ENCODE assay signal across 16 cellular contexts in the genomic region with DNA sequence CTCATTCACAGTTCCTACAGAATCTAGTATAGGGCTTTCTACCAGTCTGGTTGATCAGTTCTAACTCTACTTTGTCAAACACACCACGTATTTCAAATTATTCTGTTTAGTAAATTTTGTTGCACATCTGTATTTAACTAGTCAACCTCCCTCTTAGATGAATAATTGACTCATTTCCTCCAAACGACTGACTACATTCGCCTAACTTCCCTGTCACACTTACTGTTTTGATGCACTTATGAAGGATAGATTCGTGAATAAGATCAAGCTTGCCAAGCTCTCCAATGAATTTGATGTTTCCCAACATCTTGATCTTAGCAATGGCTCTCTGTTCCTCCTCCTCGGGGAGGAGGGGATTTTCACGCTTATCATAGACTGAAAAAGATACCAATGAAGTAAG. TPM values are rescaled to one million over a fixed set of nuclear protein-coding genes. Genes with fewer than 3 reads are reported as not detected.
DNase-seq lines count a peak whose midpoint lies in the region; ATAC-seq and TF ChIP-seq lines count a peak whose summit lies in the region.
"Had no signal": no experiment of that assay in that cellular context is flagged by ENCODE, and none has a peak within 500 bp of the region (broad histone marks: within the 10 kb centered on the region; RNA-seq: fewer than 3 reads in every experiment).

No MANE protein-coding gene starts in this region.

- no peak for ATAC-seq in naive thymus-derived CD4-positive, alpha-beta T cell
- no peak for ATAC-seq in GM19328 (IDR thresholded peaks at IDR 0.05; ENCODE audit: unreplicated experiment)
- ATAC-seq: foreskin keratinocyte, psoas muscle had no signal

- no peak overlapping the region for H3K4me3 ChIP-seq in CD4-positive, alpha-beta memory T cell (ENCODE audit: low read length in 2 of 2)
- no peak overlapping the region for H3K4me3 ChIP-seq in naive thymus-derived CD4-positive, alpha-beta T cell (ENCODE audit: low read length)
- H3K4me3 ChIP-seq: psoas muscle had no signal

- H3K36me3 ChIP-seq in CD4-positive, alpha-beta memory T cell (ENCODE audit: insufficient read depth, low read length), result peaks cover 85% of the 10 kb centered on the region
- H3K36me3 ChIP-seq in naive thymus-derived CD4-positive, alpha-beta T cell (ENCODE audit: control insufficient read depth in 2 of 3, insufficient read depth in 3 of 3, low read length in 3 of 3), result peaks cover 56 to 95% (median 81%) of the 10 kb centered on the region in 3 experiments

- H3K27me3 ChIP-seq in CD4-positive, alpha-beta memory T cell (ENCODE audit: insufficient read depth, low read length), result no peaks in the 10 kb centered on the region
- no peaks in the 10 kb centered on the region for H3K27me3 ChIP-seq in naive thymus-derived CD4-positive, alpha-beta T cell (ENCODE audit: control insufficient read depth in 2 of 2, insufficient read depth in 2 of 2, low read length in 2 of 2)
- H3K27me3 ChIP-seq: foreskin keratinocyte had no signal

- CTCF ChIA-PET in CD4-positive, alpha-beta memory T cell (lab: Charles Lee; ENCODE audit: partially characterized antibody), result interaction anchor here (1.1 to 7.1 kb wide), 7 partner anchors 8 to 217 kb away, joined by 3 to 74 read pairs (median 4); no protein-coding TSS in a partner anchor
- CTCF ChIA-PET in naive thymus-derived CD4-positive, alpha-beta T cell (lab: Charles Lee), result interaction anchor here (0.8 to 4.9 kb wide), 3 partner anchors 11 to 224 kb away, joined by 3 to 18 read pairs (median 4); no protein-coding TSS in a partner anchor

- H3K27ac Mint-ChIP-seq in CD4-positive, alpha-beta memory T cell, result peak overlapping the region in 4 of 7 donors; percentile 29 to 100 (median 66)
- peak overlapping the region; percentile 11 for H3K27ac Mint-ChIP-seq in activated T-helper 2 cell treated with anti-CD3 and anti-CD28 coated beads, Interferon-gamma antibody, Interleukin-2, Interleukin-4, amounts not matched to agents 10 μg/mL and 5 μg/mL and 100 μg/mL, durations not matched to agents 14 hours and 24 hours and 36 hours
- peak overlapping the region in 8 of 9 donors; percentile 13 to 95 (median 62) for H3K27ac Mint-ChIP-seq in naive thymus-derived CD4-positive, alpha-beta T cell
- H3K27ac Mint-ChIP-seq: B cell had no signal

- intact Hi-C loops in CD4-positive, alpha-beta memory T cell (cut with micrococcal nuclease), result no loop called here
- intact Hi-C loops in activated T-helper 2 cell treated with anti-CD3 and anti-CD28 coated beads, Interferon-gamma antibody, Interleukin-2, Interleukin-4, amounts not matched to agents 10 μg/mL and 5 μg/mL and 100 μg/mL, durations not matched to agents 14 hours and 24 hours and 36 hours (cut with micrococcal nuclease), result no loop called here
- intact Hi-C loops in naive thymus-derived CD4-positive, alpha-beta T cell (cut with micrococcal nuclease), result no loop called here

- H3K27me3 Mint-ChIP-seq in CD4-positive, alpha-beta memory T cell, result peaks cover 0 to under 1% of the 10 kb centered on the region in 2 donors
- no peaks in the 10 kb centered on the region for H3K27me3 Mint-ChIP-seq in activated T-helper 2 cell treated with anti-CD3 and anti-CD28 coated beads, Interferon-gamma antibody, Interleukin-2, Interleukin-4, amounts not matched to agents 10 μg/mL and 5 μg/mL and 100 μg/mL, durations not matched to agents 14 hours and 24 hours and 36 hours (ENCODE audit: low read depth)
- no peaks in the 10 kb centered on the region for H3K27me3 Mint-ChIP-seq in naive thymus-derived CD4-positive, alpha-beta T cell
- H3K27me3 Mint-ChIP-seq: B cell had no signal

- POLR2A ChIA-PET in CD4-positive, alpha-beta memory T cell (lab: Charles Lee; ENCODE audit: partially characterized antibody), result interaction anchor here (0.9 to 11.7 kb wide), 4 partner anchors 10 to 346 kb away, joined by 3 to 469 read pairs (median 133); a partner anchor contains a TSS
- POLR2A ChIA-PET in naive thymus-derived CD4-positive, alpha-beta T cell (lab: Charles Lee), result interaction anchor here (0.6 to 5.3 kb wide), 8 partner anchors 11 to 346 kb away, joined by 3 to 53 read pairs (median 4); a partner anchor contains a TSS

- TF ChIP-seq CTCF in 22Rv1 (IDR thresholded peaks at IDR 0.05), result no peak

- peak overlapping the region; percentile 11; the same call in 1 of the 2 replicates for H3K27ac ChIP-seq in 22Rv1
- H3K27ac ChIP-seq in CD4-positive, alpha-beta memory T cell (ENCODE audit: low read depth, low read length), result peak overlapping the region; percentile 5
- peak overlapping the region; percentile 8 for H3K27ac ChIP-seq in naive thymus-derived CD4-positive, alpha-beta T cell (ENCODE audit: low read depth, low read length)
- H3K27ac ChIP-seq: foreskin keratinocyte, psoas muscle had no signal

- DNase-seq in CD4-positive, alpha-beta memory T cell, result no peak
- DNase-seq in activated T-helper 2 cell treated with anti-CD3 and anti-CD28 coated beads, Interferon-gamma antibody, Interleukin-2, Interleukin-4, amounts not matched to agents 10 μg/mL and 5 μg/mL and 100 μg/mL, durations not matched to agents 14 hours and 24 hours and 36 hours (ENCODE audit: low spot score), result no peak
- DNase-seq in naive thymus-derived CD4-positive, alpha-beta T cell, result no peak
- DNase-seq in foreskin melanocyte, result no peak
- no peak for DNase-seq in putamen (ENCODE audit: low spot score)
- no peak for DNase-seq in H4 (ENCODE audit: low spot score)
- DNase-seq: DMS 273 treated with DMSO at 0.1 percent for 48 hours, foreskin keratinocyte, NCI-H1930, NCI-H510A, psoas muscle, SHP77 treated with DMSO at 0.1 percent for 48 hours, T1000 had no signal

- peak overlapping the region in 1 of 8 donors; percentile 5 for H3K4me3 Mint-ChIP-seq in CD4-positive, alpha-beta memory T cell
- no peak overlapping the region for H3K4me3 Mint-ChIP-seq in activated T-helper 2 cell treated with anti-CD3 and anti-CD28 coated beads, Interferon-gamma antibody, Interleukin-2, Interleukin-4, amounts not matched to agents 10 μg/mL and 5 μg/mL and 100 μg/mL, durations not matched to agents 14 hours and 24 hours and 36 hours (ENCODE audit: low read depth)
- peak overlapping the region in 3 of 10 donors; percentile 4 to 27 (median 15) for H3K4me3 Mint-ChIP-seq in naive thymus-derived CD4-positive, alpha-beta T cell
- H3K4me3 Mint-ChIP-seq: B cell had no signal

- peaks cover 76 to 93% of the 10 kb centered on the region in 2 donors for H3K36me3 Mint-ChIP-seq in CD4-positive, alpha-beta memory T cell
- peaks cover 96% of the 10 kb centered on the region for H3K36me3 Mint-ChIP-seq in activated T-helper 2 cell treated with anti-CD3 and anti-CD28 coated beads, Interferon-gamma antibody, Interleukin-2, Interleukin-4, amounts not matched to agents 10 μg/mL and 5 μg/mL and 100 μg/mL, durations not matched to agents 14 hours and 24 hours and 36 hours (ENCODE audit: low read depth)
- peaks cover 23 to 78% (median 65%) of the 10 kb centered on the region in 5 donors for H3K36me3 Mint-ChIP-seq in naive thymus-derived CD4-positive, alpha-beta T cell

- H3K4me1 Mint-ChIP-seq in CD4-positive, alpha-beta memory T cell, result peaks cover 54 to 91% (median 73%) of the 10 kb centered on the region in 4 donors
- H3K4me1 Mint-ChIP-seq in activated T-helper 2 cell treated with anti-CD3 and anti-CD28 coated beads, Interferon-gamma antibody, Interleukin-2, Interleukin-4, amounts not matched to agents 10 μg/mL and 5 μg/mL and 100 μg/mL, durations not matched to agents 14 hours and 24 hours and 36 hours (ENCODE audit: low read depth), result peaks cover 64% of the 10 kb centered on the region
- peaks cover 50 to 89% (median 77%) of the 10 kb centered on the region in 7 donors for H3K4me1 Mint-ChIP-seq in naive thymus-derived CD4-positive, alpha-beta T cell

- peaks cover 87% of the 10 kb centered on the region for H3K4me1 ChIP-seq in CD4-positive, alpha-beta memory T cell (ENCODE audit: insufficient read depth, low read length)
- peaks cover 59 to 63% of the 10 kb centered on the region in 2 donors for H3K4me1 ChIP-seq in naive thymus-derived CD4-positive, alpha-beta T cell (ENCODE audit: control insufficient read depth in 2 of 2, insufficient read depth in 2 of 2, low read length in 2 of 2)

- H3K9me3 ChIP-seq in CD4-positive, alpha-beta memory T cell (ENCODE audit: control insufficient read depth in 1 of 2, low read length in 2 of 2), result no peaks in the 10 kb centered on the region
- no peaks in the 10 kb centered on the region for H3K9me3 ChIP-seq in naive thymus-derived CD4-positive, alpha-beta T cell (ENCODE audit: control insufficient read depth in 2 of 3, low read length in 3 of 3)
- H3K9me3 ChIP-seq: psoas muscle had no signal

- peaks cover 0 to 2% (median 0%) of the 10 kb centered on the region in 8 donors for H3K9me3 Mint-ChIP-seq in CD4-positive, alpha-beta memory T cell
- H3K9me3 Mint-ChIP-seq in activated T-helper 2 cell treated with anti-CD3 and anti-CD28 coated beads, Interferon-gamma antibody, Interleukin-2, Interleukin-4, amounts not matched to agents 10 μg/mL and 5 μg/mL and 100 μg/mL, durations not matched to agents 14 hours and 24 hours and 36 hours, result no peaks in the 10 kb centered on the region
- H3K9me3 Mint-ChIP-seq in naive thymus-derived CD4-positive, alpha-beta T cell, result peaks cover 0 to 8% (median 0%) of the 10 kb centered on the region in 11 donors

RNA-seq across cellular contexts. Expression of a gene that starts 5.0 kb away (rescaled TPM):
- total RNA-seq in CD4-positive, alpha-beta memory T cell, result 100 to 1,000 TPM; 659 to 664 TPM
- polyA plus RNA-seq in CD4-positive, alpha-beta memory T cell, result 100 to 1,000 TPM; 521 to 531 TPM
- 1,057 and 1,120 TPM in 2 replicates for total RNA-seq in activated T-helper 2 cell treated with anti-CD3 and anti-CD28 coated beads, Interferon-gamma antibody, Interleukin-2, Interleukin-4, amounts not matched to agents 10 μg/mL and 5 μg/mL and 100 μg/mL, durations not matched to agents 14 hours and 24 hours and 36 hours
- total RNA-seq in naive thymus-derived CD4-positive, alpha-beta T cell, result 100 to 1,000 TPM; 596 to 843 (median 720) TPM
- 100 to 1,000 TPM; 320 to 532 TPM for polyA plus RNA-seq in naive thymus-derived CD4-positive, alpha-beta T cell
- 728 and 827 TPM in 2 replicates for total RNA-seq in H4 (2014; rRNA removed; shearing (Covaris generic))

RNA-seq across cellular contexts. Expression of a gene that starts 52.6 kb away (rescaled TPM):
- 10 to 100 TPM; 57.2 to 68.6 TPM for total RNA-seq in CD4-positive, alpha-beta memory T cell
- 10 to 100 TPM; 39.7 to 58.8 TPM for polyA plus RNA-seq in CD4-positive, alpha-beta memory T cell
- 41.5 and 43.5 TPM in 2 replicates for total RNA-seq in activated T-helper 2 cell treated with anti-CD3 and anti-CD28 coated beads, Interferon-gamma antibody, Interleukin-2, Interleukin-4, amounts not matched to agents 10 μg/mL and 5 μg/mL and 100 μg/mL, durations not matched to agents 14 hours and 24 hours and 36 hours
- total RNA-seq in naive thymus-derived CD4-positive, alpha-beta T cell, result 10 to 100 TPM; 23.8 to 64.0 (median 47.8) TPM
- 10 to 100 TPM; 54.3 to 70.3 TPM for polyA plus RNA-seq in naive thymus-derived CD4-positive, alpha-beta T cell
- 11.7 and 17.2 TPM in 2 replicates for total RNA-seq in H4 (2014; rRNA removed; shearing (Covaris generic))

RNA-seq across cellular contexts. Expression of a gene that starts 54.2 kb away (rescaled TPM):
- 100 to 1,000 TPM; 126 to 129 TPM for total RNA-seq in CD4-positive, alpha-beta memory T cell
- polyA plus RNA-seq in CD4-positive, alpha-beta memory T cell, result 10 to 100 TPM; 16.7 to 17.6 TPM
- 39.2 and 40.3 TPM in 2 replicates for total RNA-seq in activated T-helper 2 cell treated with anti-CD3 and anti-CD28 coated beads, Interferon-gamma antibody, Interleukin-2, Interleukin-4, amounts not matched to agents 10 μg/mL and 5 μg/mL and 100 μg/mL, durations not matched to agents 14 hours and 24 hours and 36 hours
- total RNA-seq in naive thymus-derived CD4-positive, alpha-beta T cell, result 100 to 1,000 TPM in 2 of 5 experiments, 10 to 100 TPM in 3; 56.7 to 146 (median 94.0) TPM
- 10 to 100 TPM; 18.3 to 19.6 TPM for polyA plus RNA-seq in naive thymus-derived CD4-positive, alpha-beta T cell
- 43.5 and 48.1 TPM in 2 replicates for total RNA-seq in H4 (2014; rRNA removed; shearing (Covaris generic))

Comparison
In these comparisons a context has a peak if more than half of its experiments do, and no peak if none do; other contexts are left out.
1. H3K27ac Mint-ChIP-seq: peak in every context shown above with its lines; median percentile 66 in CD4-positive, alpha-beta memory T cell; 62 in naive thymus-derived CD4-positive, alpha-beta T cell; 11 in activated T-helper 2 cell treated with anti-CD3 and anti-CD28 coated beads, Interferon-gamma antibody, Interleukin-2, Interleukin-4, amounts not matched to agents 10 μg/mL and 5 μg/mL and 100 μg/mL, durations not matched to agents 14 hours and 24 hours and 36 hours.